In the genomic region with DNA sequence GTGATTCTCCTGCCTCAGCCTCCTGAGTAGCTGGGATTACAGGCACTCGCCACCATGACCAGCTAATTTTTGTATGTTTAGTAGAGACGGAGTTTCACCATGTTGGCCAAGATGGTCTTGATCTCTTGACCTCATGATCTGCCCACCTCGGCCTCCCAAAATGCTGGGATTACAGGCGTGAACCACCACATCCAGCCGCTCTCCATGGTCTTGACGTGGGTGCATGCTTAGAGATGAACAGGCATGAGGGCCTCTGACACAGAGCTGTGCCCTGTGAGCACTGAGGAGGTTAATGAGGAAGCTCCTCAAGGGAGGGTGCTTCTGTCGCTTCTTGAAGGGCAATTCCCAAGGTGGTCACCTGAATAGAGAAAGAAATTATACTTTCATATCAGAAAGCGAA, we compare ENCODE assay signal across 8 cellular contexts. TPM values are rescaled to one million over a fixed set of nuclear protein-coding genes. Genes with fewer than 3 reads are reported as not detected.
A peak's percentile ranks its signal among the peaks of the same experiment; 100 is the strongest.
DNase-seq lines count a peak whose midpoint lies in the region; ATAC-seq, FAIRE-seq and TF ChIP-seq lines count a peak whose summit lies in the region.
"Not testable (repeated sequence)": the region's sequence is repeated elsewhere in the genome, so short reads cannot be mapped to it uniquely, and the experiment has no call there.

No MANE protein-coding gene starts in this region.

- not testable (repeated sequence) for H3K4me1 ChIP-seq in A549; H1 (replicated peaks in 1 of 4; ENCODE audit: control insufficient read depth in 3 of 4, insufficient read depth in 4 of 4, low read length in 3 of 4); sigmoid colon
- peaks cover 14% of the 10 kb centered on the region for H3K4me1 ChIP-seq in GM23338 (ENCODE audit: insufficient read depth)

- H3K56ac ChIP-seq in H1 (replicated peaks; ENCODE audit: insufficient read length, low read depth, low read length), result not testable (repeated sequence)

- H3K36me3 ChIP-seq in GM23338 (ENCODE audit: insufficient read depth) (peaks cover 75% of the 10 kb centered on the region), H1 (ENCODE audit: control insufficient read depth in 2 of 4, insufficient read depth in 4 of 4, low read length in 3 of 4) (peaks cover 47 to 87% (median 73%) of the 10 kb centered on the region in 4 experiments), sigmoid colon (peaks cover 27 to 100% (median 65%) of the 10 kb centered on the region in 4 donors)

- H3K4ac ChIP-seq in H1 (replicated peaks; ENCODE audit: insufficient read length, low read depth, low read length), result not testable (repeated sequence)

- H3K18ac ChIP-seq in H1 (ENCODE audit: extremely low read depth, low read length), result not testable (repeated sequence)

- intact Hi-C loops in sigmoid colon (cut with DNase I), result not testable (repeated sequence)

- ATAC-seq in A549, GM23338, WTC11: not testable (repeated sequence)

- H3K36me3 Mint-ChIP-seq in GM23338 (ENCODE audit: low read depth) (peaks cover 98% of the 10 kb centered on the region), WTC11 (peaks cover 83% of the 10 kb centered on the region), immature natural killer cell (peaks cover 32 to 42% (median 33%) of the 10 kb centered on the region in 3 donors)
- not testable (repeated sequence) for H3K36me3 Mint-ChIP-seq in glutamatergic neuron (ENCODE audit: unreplicated experiment)

- H4K5ac ChIP-seq in H1 (ENCODE audit: insufficient read length, low read depth, low read length), result not testable (repeated sequence)

- TF ChIP-seq RAD21 in A549 (conservative IDR thresholded peaks at IDR 0.05 in 1 of 2, IDR thresholded peaks at IDR 0.05 in 1 of 2); Ishikawa (IDR thresholded peaks at IDR 0.05; ENCODE audit: low read depth); H1 (IDR thresholded peaks at IDR 0.05 in 1 of 2, conservative IDR thresholded peaks at IDR 0.05 in 1 of 2; ENCODE audit: low read depth in 2 of 2, low read length in 2 of 2): not testable (repeated sequence)

- H3K4me3 ChIP-seq in A549; GM23338; H1 (ENCODE audit: extremely low read depth in 1 of 4, insufficient read depth in 2 of 4, low read depth in 3 of 4, low read length in 4 of 4); sigmoid colon: not testable (repeated sequence)

- peak overlapping the region; percentile 81; the same call in 1 of the 2 replicates for H3K27ac Mint-ChIP-seq in GM23338
- H3K27ac Mint-ChIP-seq in WTC11, result peak overlapping the region; percentile 65; the same call in 1 of the 2 replicates
- H3K27ac Mint-ChIP-seq in glutamatergic neuron (ENCODE audit: unreplicated experiment), result peak overlapping the region; percentile 62
- peak overlapping the region in 5 of 6 donors; percentile 28 to 66 (median 65) for H3K27ac Mint-ChIP-seq in immature natural killer cell

- not testable (repeated sequence) for H2AK5ac ChIP-seq in H1 (ENCODE audit: low read depth, low read length)

- 93% methylated on average over 8 of the region's 8 CpGs for WGBS in A549 (ENCODE audit: missing lambda C conversion rate)
- 95% methylated on average over 8 of the region's 8 CpGs; no CpG with 5 or more reads in 1 of the 2 experiments for WGBS in H1 (ENCODE audit: extremely low coverage in 1 of 2, insufficient coverage in 1 of 2, insufficient read length in 1 of 2, insufficient replicate concordance in 2 of 2, low coverage in 1 of 2, low lambda C conversion rate in 2 of 2, missing lambda C conversion rate in 1 of 2), 2 experiments
- WGBS in sigmoid colon, 2 donors, result 95% methylated on average over 8 of the region's 8 CpGs

- H3K14ac ChIP-seq in H1 (ENCODE audit: insufficient read length), result not testable (repeated sequence)

- H2BK20ac ChIP-seq in H1 (ENCODE audit: low read length), result not testable (repeated sequence)

- H3K27me3 Mint-ChIP-seq in GM23338 (ENCODE audit: insufficient read depth, low read depth, poor library complexity), result peaks cover 10% of the 10 kb centered on the region
- H3K27me3 Mint-ChIP-seq in WTC11 (ENCODE audit: low read depth); glutamatergic neuron (ENCODE audit: unreplicated experiment); immature natural killer cell (ENCODE audit: low read depth in 3 of 3): not testable (repeated sequence)

- H4K91ac ChIP-seq in H1 (replicated peaks; ENCODE audit: insufficient read length, low read length), result not testable (repeated sequence)

- not testable (repeated sequence) for DNase-seq in A549 (ENCODE audit: low read depth in 1 of 2, low spot score in 1 of 2); GM23338 (ENCODE audit: low spot score); WTC11 (ENCODE audit: low spot score); H1 (ENCODE audit: low read depth in 1 of 2, low spot score in 2 of 2); glutamatergic neuron; immature natural killer cell
- DNase-seq in sigmoid colon, result peak; percentile 51

- not testable (repeated sequence) for H3K4me2 ChIP-seq in A549; GM23338; H1 (ENCODE audit: insufficient read depth in 1 of 2, low read depth in 2 of 2, low read length in 2 of 2)

- FAIRE-seq in A549 (lab: Jason Lieb, UNC); H1 (lab: Jason Lieb, UNC): not testable (repeated sequence)

- TF ChIP-seq EP300 in A549 (IDR thresholded peaks at IDR 0.05); Ishikawa (IDR thresholded peaks at IDR 0.05; ENCODE audit: borderline replicate concordance); H1 (IDR thresholded peaks at IDR 0.05; ENCODE audit: borderline replicate concordance in 1 of 2, low read depth in 2 of 2, low read length in 2 of 2); sigmoid colon (IDR thresholded peaks at IDR 0.05): not testable (repeated sequence)

- not testable (repeated sequence) for TF ChIP-seq POLR2A in A549 (IDR thresholded peaks at IDR 0.05; ENCODE audit: low read length); H1 (IDR thresholded peaks at IDR 0.05; ENCODE audit: control extremely low read depth in 1 of 2, low read depth in 2 of 2, low read length in 2 of 2); sigmoid colon (IDR thresholded peaks at IDR 0.05)

- not testable (repeated sequence) for H3K27ac ChIP-seq in A549; H1 (ENCODE audit: low read depth, low read length); sigmoid colon
- H3K27ac ChIP-seq in GM23338 (ENCODE audit: low read depth), result peak overlapping the region; percentile 66

- not testable (repeated sequence) for H3K79me1 ChIP-seq in H1 (ENCODE audit: low read depth, low read length)

- H3K79me2 ChIP-seq in GM23338 (replicated peaks; ENCODE audit: insufficient read depth) (peaks cover 36% of the 10 kb centered on the region), H1 (ENCODE audit: control insufficient read depth in 1 of 2, insufficient read depth in 2 of 2, low read length in 2 of 2) (peaks cover 0 to 12% of the 10 kb centered on the region in 2 experiments; a peak in 1 of 4 replicates)

- not testable (repeated sequence) for H2BK12ac ChIP-seq in H1 (ENCODE audit: low read depth, low read length)

- not testable (repeated sequence) for H3K9me3 Mint-ChIP-seq in GM23338; WTC11; glutamatergic neuron (ENCODE audit: unreplicated experiment); immature natural killer cell

- POLR2A ChIA-PET in A549 (lab: Yijun Ruan, JAX), result not testable (repeated sequence)
- POLR2A ChIA-PET in WTC11 (lab: Charles Lee) (interaction anchor here (1.1 kb wide), 2 partner anchors 12 to 63 kb away, joined by 3 to 7 read pairs; no protein-coding TSS in a partner anchor), H1 (lab: Charles Lee; ENCODE audit: partially characterized antibody) (interaction anchor here (1.3 to 38.6 kb wide), 3 partner anchors 13 to 22 kb away, joined by 3 to 579 read pairs (median 7); a partner anchor contains a TSS)

- H3K4me1 Mint-ChIP-seq in GM23338 (peaks cover 19% of the 10 kb centered on the region), WTC11 (peaks cover 26% of the 10 kb centered on the region), immature natural killer cell (peaks cover 9 to 15% of the 10 kb centered on the region in 2 donors)
- not testable (repeated sequence) for H3K4me1 Mint-ChIP-seq in glutamatergic neuron (ENCODE audit: low read depth, unreplicated experiment)

- H3K9ac ChIP-seq in H1 (replicated peaks in 1 of 4; ENCODE audit: extremely low read depth in 1 of 4, low read depth in 3 of 4, low read length in 3 of 4), result not testable (repeated sequence)

- H3K23me2 ChIP-seq in H1 (ENCODE audit: low read depth, low read length), result not testable (repeated sequence)

- H3K9me2 ChIP-seq in GM23338 (ENCODE audit: insufficient read depth), result not testable (repeated sequence)

- CTCF ChIA-PET in A549 (lab: Yijun Ruan, JAX) (interaction anchor here (0.9 to 29.1 kb wide), 4 partner anchors 12 to 85 kb away, joined by 3 to 598 read pairs (median 6); a partner anchor contains a TSS), WTC11 (lab: Charles Lee) (interaction anchor here (0.7 kb wide), 1 partner anchor 13 kb away, joined by 3 read pairs; no protein-coding TSS in a partner anchor), H1 (lab: Charles Lee; ENCODE audit: partially characterized antibody) (interaction anchor here (2.1 to 5.2 kb wide), 2 partner anchors 14 to 19 kb away, joined by 7 to 15 read pairs; no protein-coding TSS in a partner anchor)

- H3K23ac ChIP-seq in H1 (ENCODE audit: insufficient read length), result not testable (repeated sequence)

- H3K9me3 ChIP-seq in A549; H1 (ENCODE audit: insufficient read depth in 2 of 2, low read depth in 1 of 2, low read length in 1 of 2); sigmoid colon: not testable (repeated sequence)

- not testable (repeated sequence) for H3K4me3 Mint-ChIP-seq in GM23338; WTC11; glutamatergic neuron (ENCODE audit: unreplicated experiment); immature natural killer cell

- not testable (repeated sequence) for H2BK120ac ChIP-seq in H1 (replicated peaks; ENCODE audit: low read depth, low read length)

- H2BK15ac ChIP-seq in H1 (ENCODE audit: low read length), result not testable (repeated sequence)

- not testable (repeated sequence) for H4K8ac ChIP-seq in H1 (ENCODE audit: extremely low read depth, insufficient read depth, low read length)

- peaks cover 35% of the 10 kb centered on the region for H4K20me1 ChIP-seq in GM23338 (replicated peaks; ENCODE audit: insufficient read depth)
- not testable (repeated sequence) for H4K20me1 ChIP-seq in H1 (replicated peaks in 1 of 2; ENCODE audit: control insufficient read depth in 1 of 2, insufficient read depth in 2 of 2, low read length in 2 of 2)

- peak overlapping the region; percentile 55; the same call in 1 of the 2 replicates for H2BK5ac ChIP-seq in H1 (ENCODE audit: low read depth, low read length)

- not testable (repeated sequence) for H3K27me3 ChIP-seq in GM23338 (ENCODE audit: insufficient read depth); H1 (replicated peaks in 1 of 4; ENCODE audit: control insufficient read depth in 3 of 4, extremely low read depth in 1 of 4, insufficient read depth in 3 of 4, low read length in 3 of 4); sigmoid colon

- H3F3A ChIP-seq in GM23338 (replicated peaks; ENCODE audit: low read depth), result peaks cover 28% of the 10 kb centered on the region

- not testable (repeated sequence) for TF ChIP-seq CTCF in A549 (IDR thresholded peaks at IDR 0.05); GM23338 (conservative IDR thresholded peaks at IDR 0.05; ENCODE audit: low read depth in 2 of 2); WTC11 (IDR thresholded peaks at IDR 0.05); H1 (IDR thresholded peaks at IDR 0.05; ENCODE audit: control extremely low read depth in 1 of 3, insufficient read depth in 1 of 3, low read depth in 1 of 3, low read length in 3 of 3); glutamatergic neuron (IDR thresholded peaks at IDR 0.05; ENCODE audit: partially characterized antibody, unreplicated experiment); sigmoid colon (IDR thresholded peaks at IDR 0.05)

- not testable (repeated sequence) for H2AFZ ChIP-seq in GM23338; H1 (ENCODE audit: low read length)

RNA-seq across cellular contexts. Expression of a gene that starts 20.2 kb away (rescaled TPM):
- polyA plus RNA-seq in A549 (2011; rRNA removed) (18.7 and 21.4 TPM in 2 replicates), A549 (2017; fragmentation: RNase III; extraction: RNeasy Plus Mini Kit Qiagen cat#74134 plus additional on column Dnase treatment) (26.8 to 29.2 TPM (median 27.6 TPM) in 3 replicates), GM23338 (2016; fragmentation: Nextera tagmentation; extraction: Ambion mirVana) (8.2 and 11.0 TPM in 2 replicates), H1 (2011; rRNA removed) (19.8 and 32.6 TPM in 2 replicates), immature natural killer cell (10 to 100 TPM; 14.2 to 38.2 (median 16.9) TPM), sigmoid colon (10 to 100 TPM; 11.3 to 23.1 (median 15.6) TPM)
- 18.9 and 24.5 TPM in 2 replicates for polyA plus RNA-seq in A549 (2012; cell fraction: cytosol; rRNA removed)
- 27.6 and 37.7 TPM in 2 replicates for polyA plus RNA-seq in A549 (2012; cell fraction: nucleus; rRNA removed)
- 26.4 and 31.9 TPM in 2 replicates for polyA minus RNA-seq in A549 (2011; rRNA and poly(A)+ RNA removed)
- 8.0 and 9.7 TPM in 2 replicates for total RNA-seq in GM23338 (2014; rRNA removed; shearing (Covaris generic))
- total RNA-seq in WTC11 (2021) (29.7 to 31.4 TPM (median 30.8 TPM) in 3 replicates), glutamatergic neuron (ENCODE audit: unreplicated experiment) (36.7 TPM), sigmoid colon (10 to 100 TPM in 1 of 4 donors, 1 to 10 TPM in 3; 8.7 to 16.6 (median 9.2) TPM)
- total RNA-seq in H1 (2021; fragmentation: NEBNext Ultra II Directional; extraction: Animal tissue kit (Norgen Biotek cat#: 25700)), result 21.1 and 27.1 TPM in 2 replicates
- polyA plus RNA-seq in H1 (2011; cell fraction: cytosol; rRNA removed), result 16.9 TPM
- 18.7 TPM for polyA plus RNA-seq in H1 (2011; cell fraction: nucleus; rRNA removed)
- 19.2 to 29.9 TPM (median 24.7 TPM) in 4 replicates for polyA plus RNA-seq in H1 (2012, experiment 1 of 2)
- polyA plus RNA-seq in H1 (2012, experiment 2 of 2), result 20.4 TPM
- 15.6 TPM for polyA plus RNA-seq in H1 (2013, experiment 1 of 2)
- 15.6 TPM for polyA plus RNA-seq in H1 (2013, experiment 2 of 2)
- 9.2 and 13.4 TPM in 2 replicates for polyA minus RNA-seq in H1 (2011; rRNA and poly(A)+ RNA removed)
- polyA minus RNA-seq in H1 (2011; cell fraction: cytosol; rRNA and poly(A)+ RNA removed), result 11.4 TPM
- polyA minus RNA-seq in H1 (2011; cell fraction: nucleus; rRNA and poly(A)+ RNA removed), result 13.0 TPM

RNA-seq across cellular contexts. Expression of a gene that starts 25.6 kb away (rescaled TPM):
- polyA plus RNA-seq in A549 (2011; rRNA removed) (89.5 and 117 TPM in 2 replicates), A549 (2017; fragmentation: RNase III; extraction: RNeasy Plus Mini Kit Qiagen cat#74134 plus additional on column Dnase treatment) (272 to 278 TPM (median 273 TPM) in 3 replicates), GM23338 (2016; fragmentation: Nextera tagmentation; extraction: Ambion mirVana) (204 and 207 TPM in 2 replicates), H1 (2011; rRNA removed) (99.5 and 157 TPM in 2 replicates), immature natural killer cell (100 to 1,000 TPM in 1 of 3 donors, 10 to 100 TPM in 2; 23.3 to 103 (median 48.8) TPM), sigmoid colon (100 to 1,000 TPM in 1 of 3 donors, 10 to 100 TPM in 2; 61.9 to 133 (median 65.0) TPM)
- polyA plus RNA-seq in A549 (2012; cell fraction: cytosol; rRNA removed), result 77.4 and 104 TPM in 2 replicates
- 94.8 and 133 TPM in 2 replicates for polyA plus RNA-seq in A549 (2012; cell fraction: nucleus; rRNA removed)
- 118 and 124 TPM in 2 replicates for polyA minus RNA-seq in A549 (2011; rRNA and poly(A)+ RNA removed)
- 166 and 204 TPM in 2 replicates for total RNA-seq in GM23338 (2014; rRNA removed; shearing (Covaris generic))
- total RNA-seq in WTC11 (2021) (246 to 282 TPM (median 257 TPM) in 3 replicates), glutamatergic neuron (ENCODE audit: unreplicated experiment) (201 TPM), sigmoid colon (100 to 1,000 TPM; 120 to 153 (median 130) TPM)
- 264 and 268 TPM in 2 replicates for total RNA-seq in H1 (2021; fragmentation: NEBNext Ultra II Directional; extraction: Animal tissue kit (Norgen Biotek cat#: 25700))
- polyA plus RNA-seq in H1 (2011; cell fraction: cytosol; rRNA removed), result 56.3 TPM
- polyA plus RNA-seq in H1 (2011; cell fraction: nucleus; rRNA removed), result 88.3 TPM
- 160 to 208 TPM (median 194 TPM) in 4 replicates for polyA plus RNA-seq in H1 (2012, experiment 1 of 2)
- polyA plus RNA-seq in H1 (2012, experiment 2 of 2), result 135 TPM
- polyA plus RNA-seq in H1 (2013, experiment 1 of 2), result 206 TPM
- 213 TPM for polyA plus RNA-seq in H1 (2013, experiment 2 of 2)
- 91.8 and 93.7 TPM in 2 replicates for polyA minus RNA-seq in H1 (2011; rRNA and poly(A)+ RNA removed)
- polyA minus RNA-seq in H1 (2011; cell fraction: cytosol; rRNA and poly(A)+ RNA removed), result 73.7 TPM
- polyA minus RNA-seq in H1 (2011; cell fraction: nucleus; rRNA and poly(A)+ RNA removed), result 84.1 TPM
